Comparison of ENCODE assay signal across 8 cellular contexts in genomic region chr3:15805756-15806266, GRCh38. TPM values are rescaled to one million over a fixed set of nuclear protein-coding genes. Genes with fewer than 3 reads are reported as not detected.
DNase-seq lines count a peak whose midpoint lies in the region; ATAC-seq and TF ChIP-seq lines count a peak whose summit lies in the region.

No MANE protein-coding gene starts in this region.

- ATAC-seq in GM18519 (IDR thresholded peaks at IDR 0.05; ENCODE audit: low FRiP score, unreplicated experiment) (peak; percentile 69), HG02588 (IDR thresholded peaks at IDR 0.05; ENCODE audit: unreplicated experiment) (peak; percentile 75)

- no peaks in the 10 kb centered on the region for H3K36me3 Mint-ChIP-seq in endothelial cell (ENCODE audit: low read depth, unreplicated experiment)

- no peak for TF ChIP-seq POLR2A in NB4 (IDR thresholded peaks at IDR 0.05; ENCODE audit: extremely low read depth, insufficient read length)
- no peak for TF ChIP-seq POLR2A in esophagus squamous epithelium (IDR thresholded peaks at IDR 0.05)

- intact Hi-C loops in esophagus squamous epithelium (cut with DNase I) = no loop called here
- intact Hi-C loops in colonic mucosa (cut with DNase I) = loop anchor here (5.0 kb wide), 1 partner anchor 174 kb away; no protein-coding TSS in a partner anchor

- peak; percentile 87 for DNase-seq in NB4 (ENCODE audit: low read depth)
- peak; percentile 63 for DNase-seq in epithelial cell of esophagus (ENCODE audit: low read depth)
- DNase-seq in esophagus squamous epithelium (lab: John Stamatoyannopoulos, UW) = no peak
- no peak for DNase-seq in epidermal melanocyte (ENCODE audit: insufficient read length, low spot score)
- no peak for DNase-seq in endothelial cell (ENCODE audit: low spot score)
- no peak for DNase-seq in colonic mucosa

- H3K4me1 ChIP-seq in esophagus squamous epithelium (peaks cover 0 to 22% (median 0%) of the 10 kb centered on the region in 3 donors), colonic mucosa (no peaks in the 10 kb centered on the region)

- H3K27me3 ChIP-seq in esophagus squamous epithelium = no peaks in the 10 kb centered on the region
- H3K27me3 ChIP-seq in colonic mucosa = no peaks in the 10 kb centered on the region

- peak overlapping the region; percentile 21 for H3K4me3 ChIP-seq in NB4 (ENCODE audit: low read depth, low read length)
- no peak overlapping the region for H3K4me3 ChIP-seq in epithelial cell of esophagus (ENCODE audit: low read length)
- no peak overlapping the region for H3K4me3 ChIP-seq in esophagus squamous epithelium
- H3K4me3 ChIP-seq in colonic mucosa = no peak overlapping the region

- H3K27ac Mint-ChIP-seq in endothelial cell (ENCODE audit: unreplicated experiment) = no peak overlapping the region

- peaks cover 5% of the 10 kb centered on the region for H3K4me1 Mint-ChIP-seq in endothelial cell (ENCODE audit: unreplicated experiment)

- no peaks in the 10 kb centered on the region for H3K9me3 ChIP-seq in esophagus squamous epithelium
- no peaks in the 10 kb centered on the region for H3K9me3 ChIP-seq in colonic mucosa

- no peak overlapping the region for H3K9ac ChIP-seq in colonic mucosa (ENCODE audit: low read depth in 2 of 2, low read length in 2 of 2)

- TF ChIP-seq CTCF in NB4 (IDR thresholded peaks at IDR 0.05; ENCODE audit: low read depth, low read length) (no peak), epithelial cell of esophagus (IDR thresholded peaks at IDR 0.05; ENCODE audit: insufficient read depth, low read depth, low read length, missing control alignments) (no peak), esophagus squamous epithelium (IDR thresholded peaks at IDR 0.05) (no peak), endothelial cell (IDR thresholded peaks at IDR 0.05; ENCODE audit: unreplicated experiment) (no peak), colonic mucosa (IDR thresholded peaks at IDR 0.05) (no peak)

- H3K4me3 Mint-ChIP-seq in endothelial cell (ENCODE audit: unreplicated experiment) = no peak overlapping the region

- H3K27ac ChIP-seq in esophagus squamous epithelium = peak overlapping the region in 2 of 4 donors; percentile 23 to 51
- no peak overlapping the region for H3K27ac ChIP-seq in colonic mucosa

- H3K27me3 Mint-ChIP-seq in endothelial cell (ENCODE audit: unreplicated experiment) = peaks cover 2% of the 10 kb centered on the region

- WGBS in esophagus squamous epithelium, 2 donors = 47 to 48% methylated on average over 7 of the region's 7 CpGs

- H3K36me3 ChIP-seq in esophagus squamous epithelium = no peaks in the 10 kb centered on the region
- H3K36me3 ChIP-seq in colonic mucosa = no peaks in the 10 kb centered on the region

- no peaks in the 10 kb centered on the region for H3K9me3 Mint-ChIP-seq in endothelial cell (ENCODE audit: unreplicated experiment)

RNA-seq across cellular contexts. Expression of gene ANKRD28, which starts 8.0 kb away (rescaled TPM):
- total RNA-seq in esophagus squamous epithelium (10 to 100 TPM; 20.8 to 49.6 (median 31.8) TPM), endothelial cell (ENCODE audit: unreplicated experiment) (22.6 TPM), colonic mucosa (10 to 100 TPM; 40.7 to 46.2 TPM)

Comparison
In these comparisons a context has a peak if more than half of its experiments do, and no peak if none do; other contexts are left out.
1. DNase-seq: peak in NB4 (single experiment) and epithelial cell of esophagus (single experiment); none in esophagus squamous epithelium (single experiment), epidermal melanocyte (single experiment), endothelial cell (single experiment) and colonic mucosa (single experiment).